ENCODE assay signal across 16 cellular contexts in the genomic region with DNA sequence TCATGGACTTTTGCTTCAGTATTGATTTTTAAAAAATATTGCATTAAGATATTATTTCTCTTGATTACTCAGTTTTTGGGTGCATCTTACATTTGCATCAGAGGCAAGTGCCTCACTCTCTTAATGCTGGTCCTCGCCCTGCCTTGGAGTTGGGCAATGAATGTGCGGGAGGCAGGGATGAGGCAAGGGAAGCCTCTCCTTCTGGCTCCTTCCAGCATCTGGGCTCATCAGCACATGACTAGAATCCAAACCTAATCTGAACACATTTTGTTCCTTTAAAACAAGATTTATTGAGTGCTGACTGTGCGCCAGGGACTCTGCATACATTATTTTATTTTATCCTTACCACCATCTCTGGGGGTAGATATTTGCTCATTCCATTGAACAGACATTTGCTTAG.
DNase-seq lines count a peak whose midpoint lies in the region; TF ChIP-seq lines count a peak whose summit lies in the region.
"Had no signal": no experiment of that assay in that cellular context is flagged by ENCODE, and none has a peak within 500 bp of the region (broad histone marks: within the 10 kb centered on the region; RNA-seq: fewer than 3 reads in every experiment).

No MANE protein-coding gene starts in this region.

- intact Hi-C loops in transverse colon (cut with DNase I; ENCODE audit: low total_unique reads), result no loop called here

- peak; percentile 31 for TF ChIP-seq EP300 in transverse colon (IDR thresholded peaks at IDR 0.05; ENCODE audit: low read depth)

- H3K36me3 ChIP-seq in HEK293 (ENCODE audit: control insufficient read depth in 2 of 2, insufficient read depth in 1 of 2, low read length in 2 of 2) (no peaks in the 10 kb centered on the region), muscle layer of duodenum (ENCODE audit: control insufficient read depth in 1 of 2, insufficient read depth in 2 of 2, low read length in 2 of 2) (no peaks in the 10 kb centered on the region), transverse colon (no peaks in the 10 kb centered on the region)
- H3K36me3 ChIP-seq: Peyer's patch had no signal

- H3K27me3 ChIP-seq in muscle layer of duodenum (ENCODE audit: low read depth, low read length) (no peaks in the 10 kb centered on the region), transverse colon (peaks cover 2% of the 10 kb centered on the region)
- H3K27me3 ChIP-seq: Peyer's patch had no signal

- 63 to 79% methylated on average over 3 of the region's 3 CpGs for WGBS in transverse colon (ENCODE audit: low coverage in 1 of 2), 2 donors

- H3K4me3 ChIP-seq in HEK293 (ENCODE audit: low read depth, low read length) (no peak overlapping the region), muscle layer of duodenum (ENCODE audit: low read depth in 1 of 2, low read length in 2 of 2) (no peak overlapping the region), transverse colon (no peak overlapping the region)
- H3K4me3 ChIP-seq: Peyer's patch had no signal

- in situ Hi-C loops in transverse colon (cut with MboI; ENCODE audit: low pct_ligation_motif_present in 1 of 4, low pct_unique_long_range_greater_than_20kb in 1 of 4, low sequenced_read_pairs in 3 of 4), result loop anchor here in 2 of 4 donors (25.0 kb wide), 1 partner anchor 513 kb away; no protein-coding TSS in a partner anchor

- H3K4me1 ChIP-seq in HEK293 (ENCODE audit: control insufficient read depth, insufficient read depth, low read length) (no peaks in the 10 kb centered on the region; the same call in 1 of the 2 replicates), muscle layer of duodenum (ENCODE audit: control insufficient read depth in 1 of 2, insufficient read depth in 2 of 2, low read length in 2 of 2) (peaks cover 2 to 8% of the 10 kb centered on the region in 2 donors), transverse colon (peaks cover 3 to 12% (median 8%) of the 10 kb centered on the region in 4 donors)

- no peak for TF ChIP-seq CTCF in HEK293 (tag by site-specific recombination; IDR thresholded peaks at IDR 0.05)
- TF ChIP-seq CTCF in transverse colon (IDR thresholded peaks at IDR 0.05), result no peak

- peak; percentile 68 for DNase-seq in fibroblast of gingiva (ENCODE audit: low read depth)
- peak; percentile 17 for DNase-seq in transverse colon
- no peak for DNase-seq in effector CD8-positive, alpha-beta T cell (lab: John Stamatoyannopoulos, UW)
- DNase-seq in DMS153 treated with DMSO at 0.1 percent for 48 hours (lab: John Stamatoyannopoulos, UW; ENCODE audit: unreplicated experiment), result no peak
- DNase-seq in activated CD8-positive, alpha-beta memory T cell treated with anti-CD3 and anti-CD28 coated beads, Interleukin-2, amount 50 U/mL, for 4 hours, result no peak
- DNase-seq: activated CD4-positive, alpha-beta T cell treated with anti-CD3 and anti-CD28 coated beads, Interleukin-2, amount 10 ng/mL, durations not matched to agents 24 days and 14 days; DND-41; HFFc6; NCI-H1092 treated with DMSO at 0.1 percent for 48 hours; NCI-H2081 treated with DMSO at 0.1 percent for 48 hours; NCI-H510A; retina; T-helper 17 cell had no signal

- CTCF ChIA-PET in HEK293 (lab: Yijun Ruan, JAX), result interaction anchor here (0.5 to 1.6 kb wide), 2 partner anchors 36 to 550 kb away, joined by 3 to 11 read pairs; no protein-coding TSS in a partner anchor

- no peak for TF ChIP-seq POLR2A in transverse colon (IDR thresholded peaks at IDR 0.05)

- H3K27ac ChIP-seq in HEK293 (ENCODE audit: extremely low read depth, low read depth, low read length), result no peak overlapping the region
- H3K27ac ChIP-seq in muscle layer of duodenum (ENCODE audit: low read length), result peak overlapping the region; percentile 24
- H3K27ac ChIP-seq in transverse colon, result peak overlapping the region; percentile 29 to 66 (median 44)

- POLR2A ChIA-PET in HEK293 (lab: Yijun Ruan, JAX), result no interaction called here

- H3K9me3 ChIP-seq in HEK293 (ENCODE audit: control insufficient read depth, insufficient read depth, low read depth, low read length) (no peaks in the 10 kb centered on the region), muscle layer of duodenum (ENCODE audit: control insufficient read depth in 1 of 2, low read length in 2 of 2) (no peaks in the 10 kb centered on the region), transverse colon (no peaks in the 10 kb centered on the region)
- H3K9me3 ChIP-seq: Peyer's patch had no signal

TF ChIP-seq in HEK293, 187 proteins besides CTCF, POLR2A, EP300 and RAD21:
- TF ChIP-seq ZBTB20 (tag by site-specific recombination; IDR thresholded peaks at IDR 0.05) (0 out of 2 replicates have a peak, but pooled peaks have one; percentile 19), ZBTB17 (tag by site-specific recombination; IDR thresholded peaks at IDR 0.05) (no peak)

Comparison
In these comparisons a context has a peak if more than half of its experiments do, and no peak if none do; other contexts are left out.
1. DNase-seq: peak in fibroblast of gingiva (single experiment) and transverse colon (single experiment); none in effector CD8-positive, alpha-beta T cell (single experiment), DMS153 treated with DMSO at 0.1 percent for 48 hours (single experiment) and activated CD8-positive, alpha-beta memory T cell treated with anti-CD3 and anti-CD28 coated beads, Interleukin-2, amount 50 U/mL, for 4 hours (single experiment).